ENCODE assay signal across 1 cellular context in genomic region chr5:97181856-97182545, GRCh38.
TF ChIP-seq lines count a peak whose summit lies in the region.

No MANE protein-coding gene starts in this region.

TF ChIP-seq in GM12878, 131 proteins besides CTCF, POLR2A, EP300 and RAD21:
- no peak for TF ChIP-seq PBX3 (IDR thresholded peaks at IDR 0.05; ENCODE audit: insufficient replicate concordance, low read depth, low read length)
- TF ChIP-seq, protein P1, sequence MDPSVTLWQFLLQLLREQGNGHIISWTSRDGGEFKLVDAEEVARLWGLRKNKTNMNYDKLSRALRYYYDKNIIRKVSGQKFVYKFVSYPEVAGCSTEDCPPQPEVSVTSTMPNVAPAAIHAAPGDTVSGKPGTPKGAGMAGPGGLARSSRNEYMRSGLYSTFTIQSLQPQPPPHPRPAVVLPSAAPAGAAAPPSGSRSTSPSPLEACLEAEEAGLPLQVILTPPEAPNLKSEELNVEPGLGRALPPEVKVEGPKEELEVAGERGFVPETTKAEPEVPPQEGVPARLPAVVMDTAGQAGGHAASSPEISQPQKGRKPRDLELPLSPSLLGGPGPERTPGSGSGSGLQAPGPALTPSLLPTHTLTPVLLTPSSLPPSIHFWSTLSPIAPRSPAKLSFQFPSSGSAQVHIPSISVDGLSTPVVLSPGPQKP (IDR thresholded peaks at IDR 0.05; ENCODE audit: low read depth, low read length), result no peak
- TF ChIP-seq RFX5 (IDR thresholded peaks at IDR 0.05; ENCODE audit: low read depth, low read length), result no peak
- no peak for TF ChIP-seq SMAD5 (IDR thresholded peaks at IDR 0.05; ENCODE audit: low read depth)
- no peak for TF ChIP-seq ZSCAN29 (IDR thresholded peaks at IDR 0.05)
- no peak for TF ChIP-seq USF1 (IDR thresholded peaks at IDR 0.05; ENCODE audit: borderline replicate concordance, extremely low read length, insufficient read depth, low read depth, low read length)
- no peak for TF ChIP-seq TCF3 (IDR thresholded peaks at IDR 0.05; ENCODE audit: borderline replicate concordance, insufficient read depth, low read depth, low read length)
- TF ChIP-seq, protein P2, sequence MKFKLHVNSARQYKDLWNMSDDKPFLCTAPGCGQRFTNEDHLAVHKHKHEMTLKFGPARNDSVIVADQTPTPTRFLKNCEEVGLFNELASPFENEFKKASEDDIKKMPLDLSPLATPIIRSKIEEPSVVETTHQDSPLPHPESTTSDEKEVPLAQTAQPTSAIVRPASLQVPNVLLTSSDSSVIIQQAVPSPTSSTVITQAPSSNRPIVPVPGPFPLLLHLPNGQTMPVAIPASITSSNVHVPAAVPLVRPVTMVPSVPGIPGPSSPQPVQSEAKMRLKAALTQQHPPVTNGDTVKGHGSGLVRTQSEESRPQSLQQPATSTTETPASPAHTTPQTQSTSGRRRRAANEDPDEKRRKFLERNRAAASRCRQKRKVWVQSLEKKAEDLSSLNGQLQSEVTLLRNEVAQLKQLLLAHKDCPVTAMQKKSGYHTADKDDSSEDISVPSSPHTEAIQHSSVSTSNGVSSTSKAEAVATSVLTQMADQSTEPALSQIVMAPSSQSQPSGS (IDR thresholded peaks at IDR 0.05; ENCODE audit: low read length), result no peak
- TF ChIP-seq STAT1 (conservative IDR thresholded peaks at IDR 0.05), result no peak
- no peak for TF ChIP-seq KAT2A (conservative IDR thresholded peaks at IDR 0.05; ENCODE audit: control insufficient read depth, low read depth, low read length)
- no peak for TF ChIP-seq TCF12 (IDR thresholded peaks at IDR 0.05; ENCODE audit: low read depth, low read length)
- no peak for TF ChIP-seq POLR2AphosphoS5 (IDR thresholded peaks at IDR 0.05; ENCODE audit: low read length)
- TF ChIP-seq NFYA (IDR thresholded peaks at IDR 0.05; ENCODE audit: borderline replicate concordance, low read depth, low read length), result no peak
- TF ChIP-seq, protein P3, sequence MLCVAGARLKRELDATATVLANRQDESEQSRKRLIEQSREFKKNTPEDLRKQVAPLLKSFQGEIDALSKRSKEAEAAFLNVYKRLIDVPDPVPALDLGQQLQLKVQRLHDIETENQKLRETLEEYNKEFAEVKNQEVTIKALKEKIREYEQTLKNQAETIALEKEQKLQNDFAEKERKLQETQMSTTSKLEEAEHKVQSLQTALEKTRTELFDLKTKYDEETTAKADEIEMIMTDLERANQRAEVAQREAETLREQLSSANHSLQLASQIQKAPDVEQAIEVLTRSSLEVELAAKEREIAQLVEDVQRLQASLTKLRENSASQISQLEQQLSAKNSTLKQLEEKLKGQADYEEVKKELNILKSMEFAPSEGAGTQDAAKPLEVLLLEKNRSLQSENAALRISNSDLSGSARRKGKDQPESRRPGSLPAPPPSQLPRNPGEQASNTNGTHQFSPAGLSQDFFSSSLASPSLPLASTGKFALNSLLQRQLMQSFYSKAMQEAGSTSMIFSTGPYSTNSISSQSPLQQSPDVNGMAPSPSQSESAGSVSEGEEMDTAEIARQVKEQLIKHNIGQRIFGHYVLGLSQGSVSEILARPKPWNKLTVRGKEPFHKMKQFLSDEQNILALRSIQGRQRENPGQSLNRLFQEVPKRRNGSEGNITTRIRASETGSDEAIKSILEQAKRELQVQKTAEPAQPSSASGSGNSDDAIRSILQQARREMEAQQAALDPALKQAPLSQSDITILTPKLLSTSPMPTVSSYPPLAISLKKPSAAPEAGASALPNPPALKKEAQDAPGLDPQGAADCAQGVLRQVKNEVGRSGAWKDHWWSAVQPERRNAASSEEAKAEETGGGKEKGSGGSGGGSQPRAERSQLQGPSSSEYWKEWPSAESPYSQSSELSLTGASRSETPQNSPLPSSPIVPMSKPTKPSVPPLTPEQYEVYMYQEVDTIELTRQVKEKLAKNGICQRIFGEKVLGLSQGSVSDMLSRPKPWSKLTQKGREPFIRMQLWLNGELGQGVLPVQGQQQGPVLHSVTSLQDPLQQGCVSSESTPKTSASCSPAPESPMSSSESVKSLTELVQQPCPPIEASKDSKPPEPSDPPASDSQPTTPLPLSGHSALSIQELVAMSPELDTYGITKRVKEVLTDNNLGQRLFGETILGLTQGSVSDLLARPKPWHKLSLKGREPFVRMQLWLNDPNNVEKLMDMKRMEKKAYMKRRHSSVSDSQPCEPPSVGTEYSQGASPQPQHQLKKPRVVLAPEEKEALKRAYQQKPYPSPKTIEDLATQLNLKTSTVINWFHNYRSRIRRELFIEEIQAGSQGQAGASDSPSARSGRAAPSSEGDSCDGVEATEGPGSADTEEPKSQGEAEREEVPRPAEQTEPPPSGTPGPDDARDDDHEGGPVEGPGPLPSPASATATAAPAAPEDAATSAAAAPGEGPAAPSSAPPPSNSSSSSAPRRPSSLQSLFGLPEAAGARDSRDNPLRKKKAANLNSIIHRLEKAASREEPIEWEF (IDR thresholded peaks at IDR 0.05; ENCODE audit: insufficient replicate concordance, low read depth, low read length), result no peak
- TF ChIP-seq SMARCA5 (IDR thresholded peaks at IDR 0.05), result no peak
- TF ChIP-seq MXI1 (IDR thresholded peaks at IDR 0.05; ENCODE audit: low read depth, low read length), result no peak
- no peak for TF ChIP-seq SP1 (IDR thresholded peaks at IDR 0.05; ENCODE audit: low read depth, low read length)
- no peak for TF ChIP-seq CHD1 (IDR thresholded peaks at IDR 0.05; ENCODE audit: low read depth, low read length)
- TF ChIP-seq RUNX3 (IDR thresholded peaks at IDR 0.05; ENCODE audit: low read length), result no peak
- TF ChIP-seq SUPT20H (IDR thresholded peaks at IDR 0.05; ENCODE audit: borderline replicate concordance, control insufficient read depth, low read depth, low read length), result no peak
